ENCODE assay signal across 9 cellular contexts in genomic region chr2:191625016-191625415, GRCh38. TPM values are rescaled to one million over a fixed set of nuclear protein-coding genes. Genes with fewer than 3 reads are reported as not detected.
DNase-seq lines count a peak whose midpoint lies in the region; ATAC-seq and TF ChIP-seq lines count a peak whose summit lies in the region.
"Had no signal": no experiment of that assay in that cellular context is flagged by ENCODE, and none has a peak within 500 bp of the region (broad histone marks: within the 10 kb centered on the region; RNA-seq: fewer than 3 reads in every experiment).

No MANE protein-coding gene starts in this region.

- peaks cover 2% of the 10 kb centered on the region for H3K36me3 Mint-ChIP-seq in activated CD4-positive, alpha-beta memory T cell treated with anti-CD3 and anti-CD28 coated beads for 36 hours
- peaks cover 0 to 1% (median 0%) of the 10 kb centered on the region in 3 donors for H3K36me3 Mint-ChIP-seq in naive thymus-derived CD8-positive, alpha-beta T cell

- CTCF ChIA-PET in activated CD4-positive, alpha-beta memory T cell treated with anti-CD3 and anti-CD28 coated beads for 36 hours (lab: Charles Lee), result interaction anchor here (0.7 to 1.8 kb wide), 6 partner anchors 13 to 65 kb away, joined by 3 to 7 read pairs (median 4); partner anchors contain the start of gene NABP1

- TF ChIP-seq CTCF in Loucy (conservative IDR thresholded peaks at IDR 0.05; ENCODE audit: low read length), result no peak

- no peaks in the 10 kb centered on the region for H3K27me3 ChIP-seq in Loucy (ENCODE audit: insufficient read depth, low read length, poor library complexity, severe bottlenecking)

- H3K4me1 Mint-ChIP-seq in activated CD4-positive, alpha-beta memory T cell treated with anti-CD3 and anti-CD28 coated beads for 36 hours (ENCODE audit: low read depth), result peaks cover 84% of the 10 kb centered on the region
- peaks cover 19 to 57% (median 33%) of the 10 kb centered on the region in 4 donors for H3K4me1 Mint-ChIP-seq in naive thymus-derived CD8-positive, alpha-beta T cell

- no peaks in the 10 kb centered on the region for H3K36me3 ChIP-seq in Loucy (ENCODE audit: insufficient read depth, low read length)

- H3K4me3 ChIP-seq in Loucy (ENCODE audit: low read length, poor library complexity, severe bottlenecking), result no peak overlapping the region

- H3K9me3 Mint-ChIP-seq in activated CD4-positive, alpha-beta memory T cell treated with anti-CD3 and anti-CD28 coated beads for 36 hours, result no peaks in the 10 kb centered on the region
- H3K9me3 Mint-ChIP-seq in naive thymus-derived CD8-positive, alpha-beta T cell, result no peaks in the 10 kb centered on the region

- H3F3A ChIP-seq in Loucy (ENCODE audit: low read depth), result no peaks in the 10 kb centered on the region

- POLR2A ChIA-PET in activated CD4-positive, alpha-beta memory T cell treated with anti-CD3 and anti-CD28 coated beads for 36 hours (lab: Charles Lee), result interaction anchor here (0.5 to 1.9 kb wide), 4 partner anchors 13 to 587 kb away, joined by 3 to 13 read pairs (median 7); partner anchors contain the start of gene NABP1
- POLR2A ChIA-PET in naive thymus-derived CD8-positive, alpha-beta T cell (lab: Charles Lee), result interaction anchor here (0.9 to 2.8 kb wide), 2 partner anchors 53 to 605 kb away, joined by 3 to 14 read pairs; partner anchors contain the start of gene NABP1

- H4K20me1 ChIP-seq in Loucy (ENCODE audit: insufficient read depth, low read length, poor library complexity, severe bottlenecking), result no peaks in the 10 kb centered on the region

- no peaks in the 10 kb centered on the region for H3K9me3 ChIP-seq in Loucy (ENCODE audit: insufficient read depth, low read depth, low read length)

- H3K4me2 ChIP-seq in Loucy (ENCODE audit: low read depth, low read length, poor library complexity, severe bottlenecking), result peak overlapping the region; percentile 21

- no peaks in the 10 kb centered on the region for H3K79me2 ChIP-seq in Loucy (ENCODE audit: insufficient read depth, low read length)

- H3K4me3 Mint-ChIP-seq in activated CD4-positive, alpha-beta memory T cell treated with anti-CD3 and anti-CD28 coated beads for 36 hours, result peak overlapping the region; percentile 35
- peak overlapping the region in 2 of 10 donors; percentile 6 to 12 for H3K4me3 Mint-ChIP-seq in naive thymus-derived CD8-positive, alpha-beta T cell

- no peaks in the 10 kb centered on the region for H3K9me2 ChIP-seq in Loucy (replicated peaks; ENCODE audit: low read depth, low read length)

- DNase-seq in activated naive CD4-positive, alpha-beta T cell treated with Interleukin-2 at 50 U/mL for 16 hours, result peak; percentile 40
- DNase-seq in activated naive CD4-positive, alpha-beta T cell treated with anti-CD3 and anti-CD28 coated beads, Interleukin-2, amount 50 U/mL, for 16 hours, result no peak
- DNase-seq in activated CD4-positive, alpha-beta memory T cell treated with anti-CD3 and anti-CD28 coated beads for 36 hours, result peak; percentile 75
- peak in 7 of 10 donors; percentile 12 to 63 (median 29) for DNase-seq in naive thymus-derived CD8-positive, alpha-beta T cell
- DNase-seq in SK-N-DZ (ENCODE audit: low spot score), result no peak
- DNase-seq: left cardiac atrium had no signal

- peak overlapping the region; percentile 40 for H3K9ac ChIP-seq in Loucy (ENCODE audit: low read depth, low read length, poor library complexity, severe bottlenecking)

- peak overlapping the region; percentile 89 for H3K27ac Mint-ChIP-seq in activated CD4-positive, alpha-beta memory T cell treated with anti-CD3 and anti-CD28 coated beads for 36 hours
- H3K27ac Mint-ChIP-seq in naive thymus-derived CD8-positive, alpha-beta T cell, result peak overlapping the region in 9 of 10 donors; percentile 3 to 74 (median 31)

- peak; percentile 79 to 92 for ATAC-seq in naive thymus-derived CD8-positive, alpha-beta T cell
- no peak for ATAC-seq in HG03457 (IDR thresholded peaks at IDR 0.05; ENCODE audit: unreplicated experiment)
- ATAC-seq in HG02678 (IDR thresholded peaks at IDR 0.05; ENCODE audit: unreplicated experiment), result no peak

- H2AFZ ChIP-seq in Loucy (ENCODE audit: low read length), result peak overlapping the region; percentile 4; the same call in 1 of the 2 replicates

- intact Hi-C loops in activated CD4-positive, alpha-beta memory T cell treated with anti-CD3 and anti-CD28 coated beads for 36 hours (cut with micrococcal nuclease), result loop anchor here (1.0 kb wide), 1 partner anchor 8 kb away; no protein-coding TSS in a partner anchor

- H3K27me3 Mint-ChIP-seq in activated CD4-positive, alpha-beta memory T cell treated with anti-CD3 and anti-CD28 coated beads for 36 hours, result no peaks in the 10 kb centered on the region
- no peaks in the 10 kb centered on the region for H3K27me3 Mint-ChIP-seq in naive thymus-derived CD8-positive, alpha-beta T cell

- peaks cover 37% of the 10 kb centered on the region for H3K4me1 ChIP-seq in Loucy (ENCODE audit: insufficient read depth, low read length, poor library complexity, severe bottlenecking)

RNA-seq across cellular contexts. Expression of gene NABP1, which starts 52.9 kb away (rescaled TPM):
- 10 to 100 TPM; 65.1 to 65.4 TPM for total RNA-seq in activated CD4-positive, alpha-beta memory T cell treated with anti-CD3 and anti-CD28 coated beads for 36 hours
- 10 to 100 TPM; 38.0 to 38.8 TPM for total RNA-seq in naive thymus-derived CD8-positive, alpha-beta T cell
- polyA plus RNA-seq in naive thymus-derived CD8-positive, alpha-beta T cell, result 1 to 10 TPM; 3.5 to 4.7 (median 4.0) TPM
- 1.0 and 2.0 TPM in 2 replicates for polyA plus RNA-seq in SK-N-DZ (2014; cell fraction: cytosol; rRNA removed)
- polyA plus RNA-seq in SK-N-DZ (2014; cell fraction: nucleus; rRNA removed), result 5.0 and 6.6 TPM in 2 replicates

Comparison
In these comparisons a context has a peak if more than half of its experiments do, and no peak if none do; other contexts are left out.
1. DNase-seq: peak in activated naive CD4-positive, alpha-beta T cell treated with Interleukin-2 at 50 U/mL for 16 hours (single experiment), activated CD4-positive, alpha-beta memory T cell treated with anti-CD3 and anti-CD28 coated beads for 36 hours (single experiment) and naive thymus-derived CD8-positive, alpha-beta T cell (7 of 10); none in activated naive CD4-positive, alpha-beta T cell treated with anti-CD3 and anti-CD28 coated beads, Interleukin-2, amount 50 U/mL, for 16 hours (single experiment) and SK-N-DZ (single experiment).
2. ATAC-seq: peak in naive thymus-derived CD8-positive, alpha-beta T cell (2 of 2); none in HG03457 (single experiment) and HG02678 (single experiment).